Comparison of ENCODE assay signal across 16 cellular contexts in the genomic region with DNA sequence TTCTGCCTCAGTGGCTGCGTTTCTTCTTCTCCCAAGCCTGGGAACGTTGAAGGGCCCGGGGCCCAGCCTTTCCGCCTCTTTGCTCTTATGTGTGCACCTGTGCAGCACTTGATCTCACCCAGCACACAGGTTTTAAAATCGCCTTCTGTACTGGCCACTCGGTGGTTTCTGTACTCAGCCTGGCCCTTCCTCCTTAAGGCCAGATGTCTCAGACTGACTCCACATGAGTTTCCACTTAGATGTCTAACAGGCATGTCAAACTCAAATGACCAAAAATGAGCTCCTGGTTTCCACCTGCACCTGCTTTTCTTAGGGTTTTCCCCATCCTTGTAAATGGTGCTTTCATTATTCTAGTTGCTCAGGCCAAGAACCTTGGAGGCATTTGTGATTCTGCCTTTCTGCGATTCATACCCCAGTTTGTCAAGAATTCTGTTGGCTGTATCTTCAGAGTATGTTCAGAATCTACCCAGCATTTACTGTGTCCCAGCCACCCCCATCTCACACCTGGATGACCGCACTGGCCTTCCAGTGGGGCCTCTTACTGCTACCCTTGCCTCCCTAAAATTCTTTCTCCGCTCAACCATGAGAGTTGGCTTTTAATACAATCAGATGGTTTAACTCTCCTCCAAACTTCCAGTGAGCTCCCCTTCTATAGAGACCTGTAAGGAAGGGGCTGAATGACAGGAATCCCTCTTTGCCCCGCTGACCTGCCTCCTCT. TPM values are rescaled to one million over a fixed set of nuclear protein-coding genes. Genes with fewer than 3 reads are reported as not detected.
DNase-seq lines count a peak whose midpoint lies in the region; ATAC-seq and TF ChIP-seq lines count a peak whose summit lies in the region.
"Had no signal": no experiment of that assay in that cellular context is flagged by ENCODE, and none has a peak within 500 bp of the region (broad histone marks: within the 10 kb centered on the region; RNA-seq: fewer than 3 reads in every experiment).

No MANE protein-coding gene starts in this region.

- H3K4me3 Mint-ChIP-seq in brain, result no peak overlapping the region
- no peak overlapping the region for H3K4me3 Mint-ChIP-seq in CD8-positive, alpha-beta memory T cell
- H3K4me3 Mint-ChIP-seq: activated naive CD8-positive, alpha-beta T cell treated with anti-CD3 and anti-CD28 coated beads, Interleukin-2, amount 10 ng/mL, durations not matched to agents 7 days and 5 days had no signal

- TF ChIP-seq CTCF in GM10266 (IDR thresholded peaks at IDR 0.05; ENCODE audit: control insufficient read depth, insufficient read depth, low read depth, missing control alignments), result no peak
- no peak for TF ChIP-seq CTCF in brain (conservative IDR thresholded peaks at IDR 0.05)

- no peak overlapping the region for H3K27ac ChIP-seq in CD8-positive, alpha-beta memory T cell (ENCODE audit: low read depth, low read length)
- H3K27ac ChIP-seq: WERI-Rb-1 had no signal

- DNase-seq in GM10266 (ENCODE audit: extremely low spot score) (peak; percentile 42), KBM-7 (no peak), T-helper 2 cell (no peak), DMS153 (lab: John Stamatoyannopoulos, UW) (no peak)
- no peak for DNase-seq in CD8-positive, alpha-beta memory T cell
- DNase-seq: activated naive CD8-positive, alpha-beta T cell treated with anti-CD3 and anti-CD28 coated beads, Interleukin-2, amount 10 ng/mL, durations not matched to agents 7 days and 5 days; kidney; NCI-H1092 treated with DMSO at 0.1 percent for 48 hours; NCI-H2171 treated with DMSO at 0.1 percent for 48 hours; stimulated activated CD4-positive, alpha-beta T cell treated with anti-CD3 and anti-CD28 coated beads, Interleukin-15, amount 100 ng/mL, for 24 hours; WERI-Rb-1 had no signal

- POLR2A ChIA-PET in CD8-positive, alpha-beta memory T cell (lab: Charles Lee), result no interaction called here

- H3K4me3 ChIP-seq in CD8-positive, alpha-beta memory T cell (ENCODE audit: low read length), result no peak overlapping the region
- H3K4me3 ChIP-seq: tibial nerve had no signal

- H3K4me1 Mint-ChIP-seq in brain, result peaks cover 54% of the 10 kb centered on the region
- H3K4me1 Mint-ChIP-seq in CD8-positive, alpha-beta memory T cell, result peaks cover 46 to 74% (median 57%) of the 10 kb centered on the region in 3 donors

- in situ Hi-C loops in KBM-7 (cut with MboI; ENCODE audit: low pct_unique_long_range_greater_than_20kb, low sequenced_read_pairs), result no loop called here

- no peaks in the 10 kb centered on the region for H3K4me1 ChIP-seq in CD8-positive, alpha-beta memory T cell (ENCODE audit: insufficient read depth, low read length)

- CTCF ChIA-PET in CD8-positive, alpha-beta memory T cell (lab: Charles Lee), result no interaction called here

- H3K27me3 ChIP-seq in CD8-positive, alpha-beta memory T cell (ENCODE audit: insufficient read depth, low read length, poor library complexity, severe bottlenecking), result no peaks in the 10 kb centered on the region
- H3K27me3 ChIP-seq: tibial nerve had no signal

- H3K9me3 Mint-ChIP-seq in brain, result peaks cover 0 to 3% (median 0%) of the 10 kb centered on the region in 5 experiments
- no peaks in the 10 kb centered on the region for H3K9me3 Mint-ChIP-seq in CD8-positive, alpha-beta memory T cell

- H3K9me3 ChIP-seq in CD8-positive, alpha-beta memory T cell (ENCODE audit: low read length), result no peaks in the 10 kb centered on the region
- H3K9me3 ChIP-seq: tibial nerve had no signal

- H3K27me3 Mint-ChIP-seq in brain, result no peaks in the 10 kb centered on the region
- peaks cover 0 to 2% of the 10 kb centered on the region in 2 donors for H3K27me3 Mint-ChIP-seq in CD8-positive, alpha-beta memory T cell
- H3K27me3 Mint-ChIP-seq: activated naive CD8-positive, alpha-beta T cell treated with anti-CD3 and anti-CD28 coated beads, Interleukin-2, amount 10 ng/mL, durations not matched to agents 7 days and 5 days had no signal

- H3K27ac Mint-ChIP-seq in brain, result peak overlapping the region in 4 of 5 experiments; percentile 13 to 90 (median 30)
- H3K27ac Mint-ChIP-seq in CD8-positive, alpha-beta memory T cell, result peak overlapping the region in 3 of 8 donors; percentile 9 to 54 (median 17)
- H3K27ac Mint-ChIP-seq: activated naive CD8-positive, alpha-beta T cell treated with anti-CD3 and anti-CD28 coated beads, Interleukin-2, amount 10 ng/mL, durations not matched to agents 7 days and 5 days had no signal

- ATAC-seq in GM19351 (IDR thresholded peaks at IDR 0.05; ENCODE audit: unreplicated experiment) (peak; percentile 55), HG02852 (IDR thresholded peaks at IDR 0.05; ENCODE audit: unreplicated experiment) (peak; percentile 62)
- ATAC-seq: HCT116 had no signal

- H3K36me3 ChIP-seq in CD8-positive, alpha-beta memory T cell (ENCODE audit: insufficient read depth, low read length), result peaks cover 4% of the 10 kb centered on the region

- peaks cover 47% of the 10 kb centered on the region for H3K36me3 Mint-ChIP-seq in brain
- peaks cover 8 to 47% (median 19%) of the 10 kb centered on the region in 3 donors for H3K36me3 Mint-ChIP-seq in CD8-positive, alpha-beta memory T cell

RNA-seq across cellular contexts. Expression of gene TRAK1, which starts 2.2 kb away (rescaled TPM):
- polyA plus RNA-seq in brain (ENCODE audit: insufficient read depth, low read depth, low replicate concordance), result 28.8 TPM
- total RNA-seq in CD8-positive, alpha-beta memory T cell, result 10 to 100 TPM; 19.7 to 20.0 TPM
- polyA plus RNA-seq in CD8-positive, alpha-beta memory T cell, result 10.4 TPM
